Comparison of ENCODE assay signal across 8 cellular contexts in the genomic region with DNA sequence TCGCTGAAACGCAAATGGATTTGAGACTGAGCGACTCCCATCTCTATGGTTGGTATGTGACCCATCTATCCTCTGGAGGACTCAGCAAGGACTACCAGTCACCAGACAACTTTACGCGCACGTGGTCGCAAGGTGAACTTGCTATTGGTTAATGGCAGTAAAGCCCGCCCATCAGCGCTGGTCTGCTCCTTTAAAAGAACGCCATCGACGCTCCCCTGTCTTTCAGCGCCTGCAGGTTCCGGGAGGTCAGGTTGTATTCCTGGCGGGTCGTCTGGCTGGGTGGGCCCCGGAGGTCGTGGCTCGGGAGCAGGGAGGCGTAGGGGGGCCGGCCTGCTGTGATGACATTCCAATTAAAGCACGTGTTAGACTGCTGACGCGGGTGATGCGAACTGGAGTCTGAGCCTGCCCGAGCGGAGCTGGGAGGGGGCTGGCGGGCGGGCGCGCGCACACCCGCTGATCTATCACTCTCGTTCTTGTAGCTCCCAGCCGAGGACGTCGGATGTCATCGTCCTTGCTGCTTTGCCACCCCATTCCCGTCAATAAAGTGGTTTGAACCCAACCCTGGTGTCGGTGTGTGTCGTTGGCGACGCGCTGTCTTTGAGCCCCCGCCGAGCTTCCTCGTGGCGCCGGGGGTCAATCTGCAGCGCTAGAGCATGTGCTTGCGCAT. TPM values are rescaled to one million over a fixed set of nuclear protein-coding genes. Genes with fewer than 3 reads are reported as not detected.
A peak's percentile ranks its signal among the peaks of the same experiment; 100 is the strongest.
DNase-seq lines count a peak whose midpoint lies in the region; ATAC-seq and TF ChIP-seq lines count a peak whose summit lies in the region.

No MANE protein-coding gene starts in this region.

- peaks cover 5% of the 10 kb centered on the region for H3K27me3 Mint-ChIP-seq in glutamatergic neuron (ENCODE audit: unreplicated experiment)

- H3K36me3 Mint-ChIP-seq in glutamatergic neuron (ENCODE audit: unreplicated experiment): no peaks in the 10 kb centered on the region

- no peak for TF ChIP-seq CTCF in GM10248 (IDR thresholded peaks at IDR 0.05; ENCODE audit: control extremely low read depth, extremely low read depth, low read depth, missing control alignments)
- no peak for TF ChIP-seq CTCF in glutamatergic neuron (IDR thresholded peaks at IDR 0.05; ENCODE audit: partially characterized antibody, unreplicated experiment)
- no peak for TF ChIP-seq CTCF in omental fat pad (IDR thresholded peaks at IDR 0.05)
- TF ChIP-seq CTCF in testis (IDR thresholded peaks at IDR 0.05): peak in 2 of 3 experiments; percentile 6 to 32

- H3K4me1 ChIP-seq in testis: peaks cover 18% of the 10 kb centered on the region

- CTCF ChIA-PET in GM10248 (lab: Yijun Ruan, JAX): interaction anchor here (0.6 to 6.4 kb wide), 8 partner anchors 13 to 227 kb away, joined by 3 to 65 read pairs (median 3); a partner anchor contains a TSS

- H3K4me3 ChIP-seq in testis: peak overlapping the region; percentile 62 to 72

- no peaks in the 10 kb centered on the region for H3K36me3 ChIP-seq in testis (ENCODE audit: low read depth, missing control alignments)

- 0 to 1% methylated on average over 10 to 40 of the region's 51 CpGs for WGBS in testis, 2 donors

- POLR2A ChIA-PET in GM10248 (lab: Yijun Ruan, JAX): interaction anchor here (0.6 to 2.2 kb wide), 38 partner anchors 10 to 765 kb away, joined by 3 to 45 read pairs (median 4); a partner anchor contains a TSS

- H3K27ac Mint-ChIP-seq in glutamatergic neuron (ENCODE audit: unreplicated experiment): no peak overlapping the region

- H3K9me3 ChIP-seq in testis: no peaks in the 10 kb centered on the region

- no peak overlapping the region for H3K4me3 Mint-ChIP-seq in glutamatergic neuron (ENCODE audit: unreplicated experiment)

- H3K9me3 Mint-ChIP-seq in glutamatergic neuron (ENCODE audit: unreplicated experiment): no peaks in the 10 kb centered on the region

- TF ChIP-seq POLR2A in testis (IDR thresholded peaks at IDR 0.05): peak; percentile 76

- intact Hi-C loops in testis (cut with DNase I; ENCODE audit: low total_unique reads): no loop called here

- no peaks in the 10 kb centered on the region for H3K27me3 ChIP-seq in testis

- peak overlapping the region; percentile 87 to 88 for H3K27ac ChIP-seq in testis

- H3K4me1 Mint-ChIP-seq in glutamatergic neuron (ENCODE audit: low read depth, unreplicated experiment): peaks cover 14% of the 10 kb centered on the region

- DNase-seq in GM10248 (ENCODE audit: extremely low spot score) (peak; percentile 97), NCI-H1048 (lab: John Stamatoyannopoulos, UW) (peak; percentile 98), SK-N-DZ (ENCODE audit: low spot score) (peak; percentile 100), glutamatergic neuron (peak; percentile 90), omental fat pad (ENCODE audit: low spot score) (peak; percentile 96), testis (peak; percentile 100)
- peak; percentile 94 for DNase-seq in activated naive CD4-positive, alpha-beta T cell treated with anti-CD3 and anti-CD28 coated beads, Interleukin-2, amount 50 U/mL, for 16 hours

- peak; percentile 94 for ATAC-seq in HG02588 (IDR thresholded peaks at IDR 0.05; ENCODE audit: unreplicated experiment)
- peak; percentile 95 for ATAC-seq in omental fat pad (ENCODE audit: low FRiP score)

RNA-seq across cellular contexts. Expression of a gene that starts 15.9 kb away (rescaled TPM):
- polyA plus RNA-seq in SK-N-DZ (2014; cell fraction: cytosol; rRNA removed): 1.5 and 3.0 TPM in 2 replicates
- 1.6 and 3.3 TPM in 2 replicates for polyA plus RNA-seq in SK-N-DZ (2014; cell fraction: nucleus; rRNA removed)
- total RNA-seq in glutamatergic neuron (ENCODE audit: unreplicated experiment): 6.9 TPM
- total RNA-seq in omental fat pad: 10 to 100 TPM; 14.6 to 54.4 (median 30.4) TPM
- total RNA-seq in testis: 10 to 100 TPM; 12.8 to 13.0 TPM
- polyA plus RNA-seq in testis (ENCODE audit: insufficient read depth, low read depth, low replicate concordance): 7.0 TPM

Comparison
In these comparisons a context has a peak if more than half of its experiments do, and no peak if none do; other contexts are left out.
1. Peak in every context shown above with its lines: DNase-seq, ATAC-seq, H3K4me3 ChIP-seq and H3K27ac ChIP-seq.
2. CTCF ChIP-seq: peak in testis (2 of 3); none in GM10248 (single experiment), glutamatergic neuron (single experiment) and omental fat pad (0 of 3).